In the genomic region with DNA sequence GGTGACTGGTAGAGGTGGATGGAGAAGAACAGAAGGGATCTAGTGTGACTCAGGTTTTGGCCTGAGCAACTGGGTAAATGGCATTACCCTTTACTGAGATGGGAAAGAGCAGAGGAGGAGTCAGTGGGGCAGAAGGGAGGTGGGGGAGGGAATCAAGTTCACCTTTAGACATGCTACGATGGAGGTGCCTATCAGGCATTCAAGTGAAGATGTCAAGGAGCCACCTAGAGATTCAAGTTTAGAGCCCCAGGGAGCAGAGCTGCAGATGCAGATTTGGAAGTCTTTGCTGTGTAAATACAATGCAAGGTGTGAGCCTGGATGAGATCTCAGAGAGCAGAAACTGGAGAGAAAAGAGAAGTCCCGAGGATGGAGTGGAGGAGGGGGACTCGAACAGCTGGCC, we compare ENCODE assay signal across 29 cellular contexts. TPM values are rescaled to one million over a fixed set of nuclear protein-coding genes. Genes with fewer than 3 reads are reported as not detected.
"Had no signal": no experiment of that assay in that cellular context is flagged by ENCODE, and none has a peak within 500 bp of the region (broad histone marks: within the 10 kb centered on the region; RNA-seq: fewer than 3 reads in every experiment).

No MANE protein-coding gene starts in this region.

- DNase-seq: activated CD4-positive, alpha-beta memory T cell treated with anti-CD3 and anti-CD28 coated beads, Interleukin-2, amount 10 ng/mL, durations not matched to agents 7 days and 5 days; activated CD4-positive, alpha-beta T cell treated with anti-CD3 and anti-CD28 coated beads for 36 hours; activated CD4-positive, alpha-beta T cell treated with anti-CD3 and anti-CD28 coated beads, Interleukin-2, amount 50 U/mL, for 1 hour; activated CD8-positive, alpha-beta memory T cell treated with anti-CD3 and anti-CD28 coated beads, Interleukin-2, amount 50 U/mL, for 4 hours; activated gamma-delta T cell treated with Interleukin-2 at 50 U/mL for 16 hours; activated naive CD4-positive, alpha-beta T cell treated with anti-CD3 and anti-CD28 coated beads, Interleukin-2, amount 10 ng/mL, durations not matched to agents 7 days and 5 days; activated naive CD8-positive, alpha-beta T cell treated with anti-CD3 and anti-CD28 coated beads, Interleukin-2, amount 10 ng/mL, durations not matched to agents 7 days and 5 days; activated T-cell treated with anti-CD3 and anti-CD28 coated beads, Interleukin-2, amount 50 U/mL, for 72 hours; anterior cingulate cortex; cerebellar nuclear complex; Kasumi-1; KBM-7; NCI-H1048; NCI-H146; NCI-H1930; NCI-H446; NCI-H524 treated with DMSO at 0.1 percent for 48 hours; NCI-H774; OCI-M1; Right ventricle myocardium superior; SJCRH30; SK-N-SH; T-helper 1 cell had no signal

- H3K36me3 Mint-ChIP-seq: activated naive CD4-positive, alpha-beta T cell treated with anti-CD3 and anti-CD28 coated beads, Interleukin-2, amount 10 ng/mL, durations not matched to agents 7 days and 5 days; activated naive CD8-positive, alpha-beta T cell treated with anti-CD3 and anti-CD28 coated beads, Interleukin-2, amount 10 ng/mL, durations not matched to agents 7 days and 5 days had no signal

- H3K4me3 ChIP-seq: adrenal gland, SJCRH30 had no signal

- ATAC-seq: activated CD4-positive, alpha-beta T cell treated with anti-CD3 and anti-CD28 coated beads for 36 hours; activated T-cell treated with anti-CD3 and anti-CD28 coated beads, Interleukin-2, amount 50 U/mL, for 72 hours; Panc1 had no signal

- H3K4me1 ChIP-seq: adrenal gland, SJCRH30 had no signal

- H3K27ac Mint-ChIP-seq: activated CD4-positive, alpha-beta memory T cell treated with anti-CD3 and anti-CD28 coated beads, Interleukin-2, amount 10 ng/mL, durations not matched to agents 7 days and 5 days; activated CD4-positive, alpha-beta T cell treated with anti-CD3 and anti-CD28 coated beads for 36 hours; activated naive CD4-positive, alpha-beta T cell treated with anti-CD3 and anti-CD28 coated beads, Interleukin-2, amount 10 ng/mL, durations not matched to agents 7 days and 5 days; activated naive CD8-positive, alpha-beta T cell treated with anti-CD3 and anti-CD28 coated beads, Interleukin-2, amount 10 ng/mL, durations not matched to agents 7 days and 5 days; activated T-cell treated with anti-CD3 and anti-CD28 coated beads, Interleukin-2, amount 50 U/mL, for 72 hours; activated T-helper 2 cell treated with anti-CD3 and anti-CD28 coated beads, Interferon-gamma antibody, Interleukin-2, Interleukin-4, amounts not matched to agents 10 μg/mL and 5 μg/mL and 100 μg/mL, durations not matched to agents 14 hours and 24 hours and 36 hours had no signal

- H3K9ac ChIP-seq: SK-N-SH had no signal

- H3K36me3 ChIP-seq: adrenal gland, SJCRH30 had no signal

- H3K4me3 Mint-ChIP-seq: activated CD4-positive, alpha-beta memory T cell treated with anti-CD3 and anti-CD28 coated beads, Interleukin-2, amount 10 ng/mL, durations not matched to agents 7 days and 5 days; activated CD4-positive, alpha-beta T cell treated with anti-CD3 and anti-CD28 coated beads for 36 hours; activated naive CD4-positive, alpha-beta T cell treated with anti-CD3 and anti-CD28 coated beads, Interleukin-2, amount 10 ng/mL, durations not matched to agents 7 days and 5 days; activated naive CD8-positive, alpha-beta T cell treated with anti-CD3 and anti-CD28 coated beads, Interleukin-2, amount 10 ng/mL, durations not matched to agents 7 days and 5 days; activated T-cell treated with anti-CD3 and anti-CD28 coated beads, Interleukin-2, amount 50 U/mL, for 72 hours had no signal

- H3K9me3 Mint-ChIP-seq: activated CD4-positive, alpha-beta memory T cell treated with anti-CD3 and anti-CD28 coated beads, Interleukin-2, amount 10 ng/mL, durations not matched to agents 7 days and 5 days; activated naive CD4-positive, alpha-beta T cell treated with anti-CD3 and anti-CD28 coated beads, Interleukin-2, amount 10 ng/mL, durations not matched to agents 7 days and 5 days; activated naive CD8-positive, alpha-beta T cell treated with anti-CD3 and anti-CD28 coated beads, Interleukin-2, amount 10 ng/mL, durations not matched to agents 7 days and 5 days; activated T-cell treated with anti-CD3 and anti-CD28 coated beads, Interleukin-2, amount 50 U/mL, for 72 hours; activated T-helper 2 cell treated with anti-CD3 and anti-CD28 coated beads, Interferon-gamma antibody, Interleukin-2, Interleukin-4, amounts not matched to agents 10 μg/mL and 5 μg/mL and 100 μg/mL, durations not matched to agents 14 hours and 24 hours and 36 hours had no signal

- H3K4me1 Mint-ChIP-seq: activated CD4-positive, alpha-beta memory T cell treated with anti-CD3 and anti-CD28 coated beads, Interleukin-2, amount 10 ng/mL, durations not matched to agents 7 days and 5 days; activated CD4-positive, alpha-beta T cell treated with anti-CD3 and anti-CD28 coated beads for 36 hours; activated naive CD4-positive, alpha-beta T cell treated with anti-CD3 and anti-CD28 coated beads, Interleukin-2, amount 10 ng/mL, durations not matched to agents 7 days and 5 days; activated naive CD8-positive, alpha-beta T cell treated with anti-CD3 and anti-CD28 coated beads, Interleukin-2, amount 10 ng/mL, durations not matched to agents 7 days and 5 days had no signal

- H3K27ac ChIP-seq: adrenal gland, RWPE1, SJCRH30 had no signal

- H3K9me3 ChIP-seq: adrenal gland, SJCRH30, SK-N-SH had no signal

- H3K4me2 ChIP-seq: SK-N-SH had no signal

- H3K27me3 ChIP-seq: adrenal gland, SJCRH30 had no signal

RNA-seq across cellular contexts. Expression of a gene that starts 1.0 kb away (rescaled TPM):
- total RNA-seq: activated CD4-positive, alpha-beta memory T cell treated with anti-CD3 and anti-CD28 coated beads, Interleukin-2, amount 10 ng/mL, durations not matched to agents 7 days and 5 days; activated CD4-positive, alpha-beta T cell treated with anti-CD3 and anti-CD28 coated beads for 36 hours; activated naive CD8-positive, alpha-beta T cell treated with anti-CD3 and anti-CD28 coated beads, Interleukin-2, amount 10 ng/mL, durations not matched to agents 7 days and 5 days; activated T-cell treated with anti-CD3 and anti-CD28 coated beads, Interleukin-2, amount 50 U/mL, for 72 hours; activated T-helper 2 cell treated with anti-CD3 and anti-CD28 coated beads, Interferon-gamma antibody, Interleukin-2, Interleukin-4, amounts not matched to agents 10 μg/mL and 5 μg/mL and 100 μg/mL, durations not matched to agents 14 hours and 24 hours and 36 hours; cardiac septum; SJCRH30; T-helper 2 cell treated with Interferon-gamma antibody and Interleukin-4, amounts not matched to agents 100 ng/mL and 5 ng/mL, for 36 hours had no signal

RNA-seq across cellular contexts. Expression of a gene that starts 47.8 kb away (rescaled TPM):
- total RNA-seq: activated naive CD8-positive, alpha-beta T cell treated with anti-CD3 and anti-CD28 coated beads, Interleukin-2, amount 10 ng/mL, durations not matched to agents 7 days and 5 days had no signal
